In the genomic region with DNA sequence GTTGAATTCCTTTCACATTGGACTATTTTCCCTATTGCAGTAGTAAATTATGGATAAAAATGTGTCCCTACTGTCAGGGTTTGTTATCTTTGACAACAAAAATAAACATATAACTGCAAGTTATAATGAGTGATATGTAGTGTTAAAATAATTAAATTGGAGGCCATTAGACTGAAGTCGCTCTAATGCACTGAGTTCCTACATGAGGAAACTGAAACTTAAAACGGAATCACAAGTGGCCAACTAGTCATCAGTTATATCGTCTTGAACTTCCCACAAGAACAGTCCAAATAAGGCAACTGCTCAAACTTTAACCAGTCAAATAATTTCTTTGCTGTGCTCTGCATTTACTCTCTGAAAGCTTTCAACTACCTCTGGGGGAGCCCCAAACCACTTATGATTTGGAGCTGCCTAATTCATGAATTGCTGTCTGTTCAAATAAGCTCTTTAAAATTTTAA, we compare ENCODE assay signal across 9 cellular contexts. TPM values are rescaled to one million over a fixed set of nuclear protein-coding genes. Genes with fewer than 3 reads are reported as not detected.
A peak's percentile ranks its signal among the peaks of the same experiment; 100 is the strongest.
DNase-seq lines count a peak whose midpoint lies in the region; ATAC-seq lines count a peak whose summit lies in the region.
"Had no signal": no experiment of that assay in that cellular context is flagged by ENCODE, and none has a peak within 500 bp of the region (broad histone marks: within the 10 kb centered on the region; RNA-seq: fewer than 3 reads in every experiment).

No MANE protein-coding gene starts in this region.

- POLR2A ChIA-PET in activated naive CD8-positive, alpha-beta T cell treated with anti-CD3 and anti-CD28 coated beads, Interleukin-2, amount 10 ng/mL, durations not matched to agents 7 days and 5 days (lab: Charles Lee), result interaction anchor here (2.0 kb wide), 1 partner anchor 9 kb away, joined by 9 read pairs; no protein-coding TSS in a partner anchor

- H3K27me3 Mint-ChIP-seq in IgD-negative memory B cell, result no peaks in the 10 kb centered on the region
- no peaks in the 10 kb centered on the region for H3K27me3 Mint-ChIP-seq in activated naive CD8-positive, alpha-beta T cell treated with anti-CD3 and anti-CD28 coated beads, Interleukin-2, amount 10 ng/mL, durations not matched to agents 7 days and 5 days

- H3K36me3 Mint-ChIP-seq in IgD-negative memory B cell, result no peaks in the 10 kb centered on the region
- H3K36me3 Mint-ChIP-seq in activated naive CD8-positive, alpha-beta T cell treated with anti-CD3 and anti-CD28 coated beads, Interleukin-2, amount 10 ng/mL, durations not matched to agents 7 days and 5 days, result no peaks in the 10 kb centered on the region

- H3K27ac Mint-ChIP-seq in IgD-negative memory B cell, result peak overlapping the region; percentile 12 to 85 (median 84)
- peak overlapping the region; percentile 82 for H3K27ac Mint-ChIP-seq in activated naive CD8-positive, alpha-beta T cell treated with anti-CD3 and anti-CD28 coated beads, Interleukin-2, amount 10 ng/mL, durations not matched to agents 7 days and 5 days

- peak overlapping the region in 3 of 4 donors; percentile 35 to 96 (median 61) for H3K4me3 Mint-ChIP-seq in IgD-negative memory B cell
- peak overlapping the region; percentile 49 for H3K4me3 Mint-ChIP-seq in activated naive CD8-positive, alpha-beta T cell treated with anti-CD3 and anti-CD28 coated beads, Interleukin-2, amount 10 ng/mL, durations not matched to agents 7 days and 5 days

- ATAC-seq in GM18519 (IDR thresholded peaks at IDR 0.05; ENCODE audit: low FRiP score, unreplicated experiment) (peak; percentile 38), GM21619 (IDR thresholded peaks at IDR 0.05; ENCODE audit: unreplicated experiment) (no peak)
- ATAC-seq in activated naive CD8-positive, alpha-beta T cell treated with anti-CD3 and anti-CD28 coated beads, Interleukin-2, amount 10 ng/mL, durations not matched to agents 7 days and 5 days (ENCODE audit: low read depth), result peak; percentile 15

- peaks cover 20 to 32% (median 31%) of the 10 kb centered on the region in 3 donors for H3K4me1 Mint-ChIP-seq in IgD-negative memory B cell
- peaks cover 26% of the 10 kb centered on the region for H3K4me1 Mint-ChIP-seq in activated naive CD8-positive, alpha-beta T cell treated with anti-CD3 and anti-CD28 coated beads, Interleukin-2, amount 10 ng/mL, durations not matched to agents 7 days and 5 days

- no peak overlapping the region for H3K27ac ChIP-seq in caudate nucleus (ENCODE audit: low read depth, low read length)

- no peak for DNase-seq in activated naive CD8-positive, alpha-beta T cell treated with anti-CD3 and anti-CD28 coated beads, Interleukin-2, amount 10 ng/mL, durations not matched to agents 7 days and 5 days
- DNase-seq in renal cortical epithelial cell (ENCODE audit: low read depth), result peak; percentile 74
- DNase-seq in caudate nucleus (lab: John Stamatoyannopoulos, UW), result no peak
- no peak for DNase-seq in NCI-H748 treated with DMSO at 0.1 percent for 48 hours (lab: John Stamatoyannopoulos, UW)

- no peaks in the 10 kb centered on the region for H3K9me3 Mint-ChIP-seq in IgD-negative memory B cell
- no peaks in the 10 kb centered on the region for H3K9me3 Mint-ChIP-seq in activated naive CD8-positive, alpha-beta T cell treated with anti-CD3 and anti-CD28 coated beads, Interleukin-2, amount 10 ng/mL, durations not matched to agents 7 days and 5 days

RNA-seq across cellular contexts. Expression of a gene that starts 2.1 kb away (rescaled TPM):
- 18.6 TPM for polyA plus RNA-seq in IgD-negative memory B cell
- 10 to 100 TPM in 1 of 2 experiments, 1 to 10 TPM in 1; 9.2 to 10.1 TPM for total RNA-seq in activated naive CD8-positive, alpha-beta T cell treated with anti-CD3 and anti-CD28 coated beads, Interleukin-2, amount 10 ng/mL, durations not matched to agents 7 days and 5 days
- total RNA-seq in renal cortical epithelial cell, result 12.5 and 36.1 TPM in 2 replicates

RNA-seq across cellular contexts. Expression of a gene that starts 7.0 kb away (rescaled TPM):
- polyA plus RNA-seq in IgD-negative memory B cell, result 18.6 TPM
- total RNA-seq in activated naive CD8-positive, alpha-beta T cell treated with anti-CD3 and anti-CD28 coated beads, Interleukin-2, amount 10 ng/mL, durations not matched to agents 7 days and 5 days, result 10 to 100 TPM; 28.3 to 29.8 TPM
- 54.7 and 60.9 TPM in 2 replicates for total RNA-seq in renal cortical epithelial cell

RNA-seq across cellular contexts. Expression of a gene that starts 51.4 kb away (rescaled TPM):
- not detected for polyA plus RNA-seq in IgD-negative memory B cell
- not detected for total RNA-seq in activated naive CD8-positive, alpha-beta T cell treated with anti-CD3 and anti-CD28 coated beads, Interleukin-2, amount 10 ng/mL, durations not matched to agents 7 days and 5 days
- 0.20 TPM in 1 of 2 replicates, not detected in the other for total RNA-seq in renal cortical epithelial cell
- total RNA-seq: lung microvascular endothelial cell had no signal
- polyA plus RNA-seq: esophagus had no signal
